ENCODE assay signal across 9 cellular contexts in genomic region chr9:105007143-105007542, GRCh38.
DNase-seq lines count a peak whose midpoint lies in the region; ATAC-seq, FAIRE-seq and TF ChIP-seq lines count a peak whose summit lies in the region.
"Had no signal": no experiment of that assay in that cellular context is flagged by ENCODE, and none has a peak within 500 bp of the region (broad histone marks: within the 10 kb centered on the region; RNA-seq: fewer than 3 reads in every experiment).

No MANE protein-coding gene starts in this region.

- H2BK120ac ChIP-seq in mesenchymal stem cell (ENCODE audit: low read depth, low read length) = no peak overlapping the region

- TF ChIP-seq CTCF in brain microvascular endothelial cell (IDR thresholded peaks at IDR 0.05; ENCODE audit: low read depth, low read length, missing control alignments) = no peak

- no peak for FAIRE-seq in GM19239 (lab: Jason Lieb, UNC)

- H2AK5ac ChIP-seq in mesenchymal stem cell (ENCODE audit: low read length, severe bottlenecking) = no peak overlapping the region

- in situ Hi-C loops in brain microvascular endothelial cell (cut with HindIII; ENCODE audit: low pct_ligation_motif_present, low sequenced_read_pairs) = no loop called here

- H3K79me1 ChIP-seq in mesenchymal stem cell (replicated peaks; ENCODE audit: low read length, poor library complexity, severe bottlenecking) = no peaks in the 10 kb centered on the region

- H3K9me3 ChIP-seq in mesenchymal stem cell (ENCODE audit: control insufficient read depth, low read length) = no peaks in the 10 kb centered on the region

- H3K27ac ChIP-seq in brain microvascular endothelial cell (peak overlapping the region; percentile 91), mesenchymal stem cell (ENCODE audit: low read length, poor library complexity, severe bottlenecking) (peak overlapping the region; percentile 9)

- H3K14ac ChIP-seq in mesenchymal stem cell (ENCODE audit: low read length in 2 of 2) = no peak overlapping the region

- DNase-seq in AG08395 (ENCODE audit: low spot score) (peak; percentile 74), Kasumi-1 (lab: John Stamatoyannopoulos, UW) (peak; percentile 85 to 89), brain microvascular endothelial cell (peak; percentile 97), mesenchymal stem cell (peak; percentile 88), LoVo (ENCODE audit: low spot score) (no peak), GM19239 (ENCODE audit: insufficient read length, low spot score) (no peak)
- DNase-seq in activated CD8-positive, alpha-beta memory T cell treated with anti-CD3 and anti-CD28 coated beads for 24 hours = no peak
- DNase-seq: naive B cell had no signal

- no peak overlapping the region for H4K8ac ChIP-seq in mesenchymal stem cell (ENCODE audit: low read length)

- no peak overlapping the region for H3K4ac ChIP-seq in mesenchymal stem cell (ENCODE audit: low read depth in 1 of 2, low read length in 2 of 2)

- H3K4me2 ChIP-seq in mesenchymal stem cell (ENCODE audit: low read length, poor library complexity, severe bottlenecking) = no peak overlapping the region

- no peaks in the 10 kb centered on the region for H3K4me1 ChIP-seq in mesenchymal stem cell (ENCODE audit: control insufficient read depth, insufficient read depth, low read depth, low read length)

- no peak overlapping the region for H2AFZ ChIP-seq in mesenchymal stem cell (ENCODE audit: low read depth, low read length)

- no peak overlapping the region for H3K18ac ChIP-seq in mesenchymal stem cell (ENCODE audit: low read depth in 1 of 2, low read length in 2 of 2)

- H3K36me3 ChIP-seq in brain microvascular endothelial cell (replicated peaks) (no peaks in the 10 kb centered on the region), mesenchymal stem cell (ENCODE audit: control insufficient read depth in 1 of 2, insufficient read depth in 2 of 2, low read depth in 1 of 2, low read length in 2 of 2) (no peaks in the 10 kb centered on the region)

- H3K9ac ChIP-seq in mesenchymal stem cell (ENCODE audit: low read length) = peak overlapping the region; percentile 78

- no peak for ATAC-seq in GM21447 (IDR thresholded peaks at IDR 0.05; ENCODE audit: unreplicated experiment)

- H2BK5ac ChIP-seq in mesenchymal stem cell (ENCODE audit: low read depth, low read length, poor library complexity, severe bottlenecking) = no peak overlapping the region

- H3K4me3 ChIP-seq in brain microvascular endothelial cell (ENCODE audit: low read depth, low read length) (no peak overlapping the region), mesenchymal stem cell (ENCODE audit: insufficient read depth in 1 of 2, low read depth in 1 of 2, low read length in 2 of 2) (peak overlapping the region in 1 of 2 experiments; percentile 20)

- 0% methylated on average over 1 of the region's 2 CpGs for WGBS in mesenchymal stem cell

- no peak overlapping the region for H3K23ac ChIP-seq in mesenchymal stem cell (ENCODE audit: low read length in 2 of 2)

- H4K91ac ChIP-seq in mesenchymal stem cell (ENCODE audit: low read length) = no peak overlapping the region

- no peak overlapping the region for H2BK12ac ChIP-seq in mesenchymal stem cell (ENCODE audit: low read length in 2 of 2)

- H2BK15ac ChIP-seq in mesenchymal stem cell (ENCODE audit: low read depth, poor library complexity, severe bottlenecking) = no peak overlapping the region

- no peaks in the 10 kb centered on the region for H3K27me3 ChIP-seq in brain microvascular endothelial cell (replicated peaks)
- no peaks in the 10 kb centered on the region for H3K27me3 ChIP-seq in mesenchymal stem cell (ENCODE audit: control insufficient read depth in 1 of 2, insufficient read depth in 1 of 2, low read length in 2 of 2)

Comparison
In these comparisons a context has a peak if more than half of its experiments do, and no peak if none do; other contexts are left out.
1. DNase-seq: peak in AG08395 (single experiment), Kasumi-1 (2 of 2), brain microvascular endothelial cell (single experiment) and mesenchymal stem cell (single experiment); none in LoVo (single experiment), GM19239 (single experiment) and activated CD8-positive, alpha-beta memory T cell treated with anti-CD3 and anti-CD28 coated beads for 24 hours (single experiment).